21 cellular contexts compared by ENCODE assay signal in the genomic region with DNA sequence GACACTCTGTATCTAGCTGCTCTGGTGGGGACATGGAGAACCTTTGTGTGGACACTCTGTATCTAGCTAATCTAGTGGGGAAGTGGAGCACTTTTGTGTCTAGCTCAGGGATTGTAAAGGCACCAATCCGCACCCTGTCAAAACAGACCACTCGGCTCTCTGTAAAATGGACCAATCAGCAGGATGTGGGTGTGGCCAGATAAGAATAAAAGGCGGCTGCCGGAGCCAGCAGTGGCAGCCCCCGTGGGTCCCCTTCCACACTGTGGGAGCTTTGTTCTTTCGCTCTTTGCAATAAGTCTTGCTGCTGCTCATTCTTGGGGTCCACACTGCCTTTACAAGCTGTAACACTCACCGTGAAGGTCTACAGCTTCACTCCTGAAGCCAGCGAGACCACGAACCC. TPM values are rescaled to one million over a fixed set of nuclear protein-coding genes. Genes with fewer than 3 reads are reported as not detected.
"Had no signal": no experiment of that assay in that cellular context is flagged by ENCODE, and none has a peak within 500 bp of the region (broad histone marks: within the 10 kb centered on the region; RNA-seq: fewer than 3 reads in every experiment).

No MANE protein-coding gene starts in this region.

RNA-seq across cellular contexts. Expression of gene GPX6, which starts 3.2 kb away (rescaled TPM):
- total RNA-seq: activated naive CD4-positive, alpha-beta T cell treated with anti-CD3 and anti-CD28 coated beads for 36 hours; activated naive CD4-positive, alpha-beta T cell treated with anti-CD3 and anti-CD28 coated beads, Interleukin-2, amount 50 U/mL, for 72 hours; activated naive CD8-positive, alpha-beta T cell treated with anti-CD3 and anti-CD28 coated beads for 36 hours; activated naive CD8-positive, alpha-beta T cell treated with anti-CD3 and anti-CD28 coated beads, Interleukin-2, amount 10 ng/mL, durations not matched to agents 7 days and 5 days; activated T-cell treated with anti-CD3 and anti-CD28 coated beads, Interleukin-2, amount 50 U/mL, for 4 hours; activated T-cell treated with anti-CD3 and anti-CD28 coated beads, Interleukin-2, amount 50 U/mL, for 72 hours; activated T-helper 1 cell treated with anti-CD3 and anti-CD28 coated beads, Interleukin-12 subunit alpha, Interleukin-12 subunit beta, Interleukin-2, Interleukin-4 antibody, amounts not matched to agents 30 ng/mL and 10 ng/mL and 1 ng/mL, durations not matched to agents 14 hours and 24 hours and 36 hours; activated T-helper 17 cell treated with anti-CD3 and anti-CD28 coated beads, Interleukin-2, amount 50 U/mL, for 72 hours; activated T-helper 2 cell treated with anti-CD3 and anti-CD28 coated beads, Interferon-gamma antibody, Interleukin-2, Interleukin-4, amounts not matched to agents 10 μg/mL and 5 μg/mL and 100 μg/mL, durations not matched to agents 14 hours and 24 hours and 36 hours; adrenal gland; aorta; ascending aorta; astrocyte; body of pancreas; breast epithelium; bronchial epithelial cell; cardiac muscle cell; cardiac septum; cerebellum; chondrocyte had no signal
- polyA plus RNA-seq: adipose tissue, adrenal gland, aorta, cardiac muscle cell had no signal

RNA-seq across cellular contexts. Expression of gene GPX5, which starts 13.3 kb away (rescaled TPM):
- total RNA-seq: activated naive CD4-positive, alpha-beta T cell treated with anti-CD3 and anti-CD28 coated beads for 36 hours; activated naive CD4-positive, alpha-beta T cell treated with anti-CD3 and anti-CD28 coated beads, Interleukin-2, amount 50 U/mL, for 72 hours; activated naive CD8-positive, alpha-beta T cell treated with anti-CD3 and anti-CD28 coated beads for 36 hours; activated naive CD8-positive, alpha-beta T cell treated with anti-CD3 and anti-CD28 coated beads, Interleukin-2, amount 10 ng/mL, durations not matched to agents 7 days and 5 days; activated T-cell treated with anti-CD3 and anti-CD28 coated beads, Interleukin-2, amount 50 U/mL, for 4 hours; activated T-cell treated with anti-CD3 and anti-CD28 coated beads, Interleukin-2, amount 50 U/mL, for 72 hours; activated T-helper 1 cell treated with anti-CD3 and anti-CD28 coated beads, Interleukin-12 subunit alpha, Interleukin-12 subunit beta, Interleukin-2, Interleukin-4 antibody, amounts not matched to agents 30 ng/mL and 10 ng/mL and 1 ng/mL, durations not matched to agents 14 hours and 24 hours and 36 hours; activated T-helper 17 cell treated with anti-CD3 and anti-CD28 coated beads, Interleukin-2, amount 50 U/mL, for 72 hours; activated T-helper 2 cell treated with anti-CD3 and anti-CD28 coated beads, Interferon-gamma antibody, Interleukin-2, Interleukin-4, amounts not matched to agents 10 μg/mL and 5 μg/mL and 100 μg/mL, durations not matched to agents 14 hours and 24 hours and 36 hours; adrenal gland; aorta; ascending aorta; body of pancreas; breast epithelium; bronchial epithelial cell; cardiac septum; cerebellum; chondrocyte had no signal
- polyA plus RNA-seq: adipose tissue, adrenal gland, aorta had no signal
